ENCODE assay signal across 14 cellular contexts in the genomic region with DNA sequence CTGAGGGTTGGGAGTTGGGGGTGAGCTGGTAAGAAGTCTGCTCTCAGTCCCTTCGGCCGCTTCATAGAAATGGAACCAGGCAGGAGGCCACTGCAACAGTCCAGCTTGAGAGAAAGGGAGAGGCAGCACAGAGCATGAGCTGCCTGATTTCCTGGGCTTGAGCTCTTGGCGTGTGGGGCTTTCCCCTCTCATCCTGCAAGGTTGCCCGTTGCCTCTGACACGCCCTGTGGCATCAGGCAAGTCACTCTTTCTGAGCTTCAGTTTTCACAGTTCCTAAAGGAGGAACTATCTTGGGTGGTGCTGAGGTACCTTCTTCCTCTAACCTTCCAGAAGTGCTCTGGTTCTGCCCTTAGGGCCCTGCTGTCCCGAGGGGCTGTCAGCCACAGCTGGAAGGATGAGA. TPM values are rescaled to one million over a fixed set of nuclear protein-coding genes. Genes with fewer than 3 reads are reported as not detected.
DNase-seq lines count a peak whose midpoint lies in the region; ATAC-seq and TF ChIP-seq lines count a peak whose summit lies in the region.
"Had no signal": no experiment of that assay in that cellular context is flagged by ENCODE, and none has a peak within 500 bp of the region (broad histone marks: within the 10 kb centered on the region; RNA-seq: fewer than 3 reads in every experiment).

No MANE protein-coding gene starts in this region.

- H2AFZ ChIP-seq in H9 (ENCODE audit: low read length): no peak overlapping the region
- no peak overlapping the region for H2AFZ ChIP-seq in SK-N-SH (ENCODE audit: low read depth)

- H3K27ac Mint-ChIP-seq in H9 (no peak overlapping the region), memory B cell (no peak overlapping the region)

- H4K91ac ChIP-seq in H9 (ENCODE audit: insufficient read length, low read depth, low read length): peak overlapping the region; percentile 31

- H3K27me3 Mint-ChIP-seq in H9 (ENCODE audit: low read depth) (peaks cover 59% of the 10 kb centered on the region), memory B cell (peaks cover 6% of the 10 kb centered on the region)

- H3K9ac ChIP-seq in H9 (ENCODE audit: extremely low read depth, insufficient read length, low read length) (no peak overlapping the region), SK-N-SH (no peak overlapping the region)

- no peaks in the 10 kb centered on the region for H3K9me2 ChIP-seq in SK-N-SH

- no peak overlapping the region for H3K23ac ChIP-seq in H9 (ENCODE audit: insufficient read length, low read depth, low read length)

- H3T11ph ChIP-seq in H9 (ENCODE audit: low read length): no peak overlapping the region

- intact Hi-C loops in psoas muscle (cut with DNase I): no loop called here
- intact Hi-C loops in uterus (cut with DNase I; ENCODE audit: low total_unique reads): no loop called here

- no peak overlapping the region for H3K4me3 ChIP-seq in SK-N-SH (ENCODE audit: low read depth in 2 of 2, low read length in 1 of 2)
- H3K4me3 ChIP-seq in psoas muscle: no peak overlapping the region
- no peak overlapping the region for H3K4me3 ChIP-seq in uterus
- H3K4me3 ChIP-seq: lower lobe of right lung, right lobe of liver had no signal

- WGBS in H9 (ENCODE audit: extremely low coverage, insufficient read length, low lambda C conversion rate): no CpG with 5 or more reads among the region's 6 CpGs
- WGBS in SK-N-SH (ENCODE audit: low lambda C conversion rate): 86% methylated on average over 6 of the region's 6 CpGs
- WGBS in psoas muscle, 3 donors: 67 to 77% (median 72%) methylated on average over 6 of the region's 6 CpGs

- H3K4me3 Mint-ChIP-seq in H9 (no peak overlapping the region), memory B cell (peak overlapping the region; percentile 2)

- no peak for TF ChIP-seq POLR2A in uterus (IDR thresholded peaks at IDR 0.05)

- no peaks in the 10 kb centered on the region for H3K79me2 ChIP-seq in H9 (ENCODE audit: insufficient read depth, low read length)
- H3K79me2 ChIP-seq in SK-N-SH (ENCODE audit: insufficient read depth): no peaks in the 10 kb centered on the region

- H3K36me3 Mint-ChIP-seq in H9 (ENCODE audit: insufficient read depth in 1 of 3, low read depth in 3 of 3) (no peaks in the 10 kb centered on the region), memory B cell (no peaks in the 10 kb centered on the region)

- H3K56ac ChIP-seq in H9 (ENCODE audit: insufficient read length, low read depth, low read length): no peak overlapping the region

- peaks cover 4% of the 10 kb centered on the region for H3K23me2 ChIP-seq in H9 (ENCODE audit: insufficient read length, low read depth, low read length, poor library complexity, severe bottlenecking)

- peak; percentile 31 for DNase-seq in Caki2 (ENCODE audit: low read depth)
- no peak for DNase-seq in H9
- DNase-seq in SIG-M5 treated with dmso at 0.1 percent for 504 hours (lab: John Stamatoyannopoulos, UW; ENCODE audit: unreplicated experiment): peak; percentile 53
- DNase-seq in memory B cell (ENCODE audit: low spot score in 2 of 2): no peak
- DNase-seq in T-helper 2 cell: no peak
- DNase-seq in SK-N-SH: no peak
- DNase-seq in psoas muscle: no peak
- DNase-seq in uterus: no peak
- DNase-seq: lower lobe of right lung; NCI-H446; stimulated activated naive CD4-positive, alpha-beta T cell treated with Interleukin-2 at 50 U/mL for 16 hours; WERI-Rb-1 had no signal

- H3K4me1 Mint-ChIP-seq in H9 (peaks cover 21 to 27% of the 10 kb centered on the region in 2 experiments), memory B cell (peaks cover 26% of the 10 kb centered on the region)

- H3F3A ChIP-seq in SK-N-SH (replicated peaks; ENCODE audit: insufficient read depth): peaks cover 5% of the 10 kb centered on the region

- CTCF ChIA-PET in SK-N-SH (lab: Yijun Ruan, JAX): interaction anchor here (1.4 kb wide), 1 partner anchor 20 kb away, joined by 9 read pairs; no protein-coding TSS in a partner anchor

- H4K20me1 ChIP-seq in H9 (ENCODE audit: control insufficient read depth, insufficient read depth, insufficient read length) (no peaks in the 10 kb centered on the region), SK-N-SH (ENCODE audit: insufficient read depth) (no peaks in the 10 kb centered on the region)

- no peak overlapping the region for H4K8ac ChIP-seq in H9 (replicated peaks; ENCODE audit: insufficient read length, low read depth, low read length)

- H2BK15ac ChIP-seq in H9 (ENCODE audit: low read depth, low read length): no peak overlapping the region

- ATAC-seq in memory B cell (ENCODE audit: low read depth) (peak; percentile 59), psoas muscle (no peak)
- ATAC-seq: lower lobe of right lung had no signal

- no peak overlapping the region for H2BK20ac ChIP-seq in H9 (ENCODE audit: low read depth, low read length, poor library complexity, severe bottlenecking)

- no peak overlapping the region for H4K5ac ChIP-seq in H9 (ENCODE audit: insufficient read length, low read depth, low read length)

- no peaks in the 10 kb centered on the region for H3K79me1 ChIP-seq in H9 (ENCODE audit: insufficient read depth, low read depth, low read length, poor library complexity, severe bottlenecking)

- no peak overlapping the region for H2BK12ac ChIP-seq in H9 (ENCODE audit: insufficient read length, low read depth, low read length)

- TF ChIP-seq EP300 in SK-N-SH (IDR thresholded peaks at IDR 0.05; ENCODE audit: borderline replicate concordance in 1 of 2, low read depth in 1 of 2, low read length in 1 of 2): no peak

- no peak overlapping the region for H3K4ac ChIP-seq in H9 (ENCODE audit: low read depth, low read length)

- no peak for TF ChIP-seq RAD21 in SK-N-SH (IDR thresholded peaks at IDR 0.05; ENCODE audit: low read length)

- H3K18ac ChIP-seq in H9 (ENCODE audit: insufficient read length, low read depth, low read length): no peak overlapping the region

- H2BK120ac ChIP-seq in H9 (ENCODE audit: low read depth, low read length, poor library complexity, severe bottlenecking): no peak overlapping the region

- in situ Hi-C loops in Caki2 (cut with HindIII; ENCODE audit: low pct_unique_long_range_greater_than_20kb, low sequenced_read_pairs): no loop called here

- no peak overlapping the region for H3K27ac ChIP-seq in H9 (ENCODE audit: insufficient read length, low read depth, low read length)
- H3K27ac ChIP-seq in SK-N-SH (ENCODE audit: low read depth in 2 of 2, low read length in 1 of 2): no peak overlapping the region
- no peak overlapping the region for H3K27ac ChIP-seq in psoas muscle
- no peak overlapping the region for H3K27ac ChIP-seq in uterus
- H3K27ac ChIP-seq: lower lobe of right lung, right lobe of liver, WERI-Rb-1 had no signal

- TF ChIP-seq CTCF in H9 (conservative IDR thresholded peaks at IDR 0.05) (no peak), SK-N-SH (IDR thresholded peaks at IDR 0.05) (no peak), psoas muscle (IDR thresholded peaks at IDR 0.05) (no peak), uterus (IDR thresholded peaks at IDR 0.05) (no peak)

- no peak overlapping the region for H3K4me2 ChIP-seq in H9 (ENCODE audit: insufficient read depth, insufficient read length, low read length)
- no peak overlapping the region for H3K4me2 ChIP-seq in SK-N-SH

- H3K14ac ChIP-seq in H9 (ENCODE audit: insufficient read depth, low read length): no peak overlapping the region; the same call in 1 of the 2 replicates

- H3K4me1 ChIP-seq in H9 (ENCODE audit: insufficient read depth, low read length) (peaks cover 6% of the 10 kb centered on the region), SK-N-SH (ENCODE audit: control insufficient read depth in 1 of 2, insufficient read depth in 2 of 2, low read depth in 1 of 2, low read length in 1 of 2) (peaks cover 0 to 3% of the 10 kb centered on the region in 2 experiments; a peak in 1 of 4 replicates), psoas muscle (peaks cover 3% of the 10 kb centered on the region), uterus (no peaks in the 10 kb centered on the region)

- POLR2A ChIA-PET in SK-N-SH (lab: Yijun Ruan, JAX): no interaction called here

- H2AK5ac ChIP-seq in H9 (ENCODE audit: insufficient read length, low read length): no peak overlapping the region

- no peak overlapping the region for H2BK5ac ChIP-seq in H9 (ENCODE audit: insufficient read length, low read length)

- H3K36me3 ChIP-seq in SK-N-SH (replicated peaks in 1 of 2; ENCODE audit: control insufficient read depth in 1 of 2, insufficient read depth in 2 of 2, low read length in 1 of 2) (no peaks in the 10 kb centered on the region), psoas muscle (ENCODE audit: insufficient read depth in 1 of 2, low read depth in 1 of 2) (no peaks in the 10 kb centered on the region), uterus (no peaks in the 10 kb centered on the region)
- H3K36me3 ChIP-seq: lower lobe of right lung, WERI-Rb-1 had no signal

- H3K27me3 ChIP-seq in H9 (ENCODE audit: insufficient read depth, low read length): peaks cover under 1% of the 10 kb centered on the region; the same call in 1 of the 2 replicates
- no peaks in the 10 kb centered on the region for H3K27me3 ChIP-seq in SK-N-SH (ENCODE audit: insufficient read depth)
- no peaks in the 10 kb centered on the region for H3K27me3 ChIP-seq in psoas muscle (ENCODE audit: insufficient read depth in 3 of 3, low read length in 2 of 3)
- no peaks in the 10 kb centered on the region for H3K27me3 ChIP-seq in uterus
- H3K27me3 ChIP-seq: right lobe of liver had no signal

- H3K9me3 Mint-ChIP-seq in H9: no peaks in the 10 kb centered on the region
- no peaks in the 10 kb centered on the region for H3K9me3 Mint-ChIP-seq in memory B cell

- H3K9me3 ChIP-seq in H9 (ENCODE audit: control insufficient read depth, low read depth, low read length): no peaks in the 10 kb centered on the region
- no peaks in the 10 kb centered on the region for H3K9me3 ChIP-seq in SK-N-SH
- no peaks in the 10 kb centered on the region for H3K9me3 ChIP-seq in psoas muscle
- no peaks in the 10 kb centered on the region for H3K9me3 ChIP-seq in uterus
- H3K9me3 ChIP-seq: lower lobe of right lung, right lobe of liver had no signal

RNA-seq across cellular contexts. Expression of gene MESP2, which starts 4.9 kb away (rescaled TPM):
- total RNA-seq in Caki2 (2014; rRNA removed; shearing (Covaris generic); ENCODE audit: low replicate concordance): 0.43 and 1.4 TPM in 2 replicates
- total RNA-seq in H9 (2021) (0.28 TPM in 1 of 2 replicates, not detected in the other), psoas muscle (under 1 TPM in 1 of 4 donors, not detected in 3; 0.38 TPM), uterus (under 1 TPM in 1 of 4 donors, not detected in 3; 0.21 TPM)
- polyA plus RNA-seq in SK-N-SH (2012; rRNA removed) (0.21 and 0.31 TPM in 2 replicates), psoas muscle (under 1 TPM in 2 of 3 donors, not detected in 1; 0.17 to 0.20 TPM)
- polyA plus RNA-seq in SK-N-SH (2012; cell fraction: cytosol; rRNA removed): 0.14 and 0.43 TPM in 2 replicates
- 0.19 and 0.32 TPM in 2 replicates for polyA plus RNA-seq in SK-N-SH (2012; cell fraction: nucleus; rRNA removed)
- total RNA-seq: astrocyte, lower lobe of right lung had no signal

RNA-seq across cellular contexts. Expression of gene MESP1, which starts 30.0 kb away (rescaled TPM):
- 2.1 and 4.7 TPM in 2 replicates for total RNA-seq in Caki2 (2014; rRNA removed; shearing (Covaris generic); ENCODE audit: low replicate concordance)
- total RNA-seq in H9 (2021) (not detected in 2 replicates), psoas muscle (10 to 100 TPM; 11.7 to 33.6 (median 21.3) TPM), uterus (1 to 10 TPM in 3 of 4 donors, not detected in 1; 1.0 to 6.5 (median 2.7) TPM)
- polyA plus RNA-seq in SK-N-SH (2012; rRNA removed) (0.52 and 0.74 TPM in 2 replicates), psoas muscle (1 to 10 TPM; 2.5 to 9.0 (median 5.1) TPM)
- polyA plus RNA-seq in SK-N-SH (2012; cell fraction: cytosol; rRNA removed): 0.35 and 0.51 TPM in 2 replicates
- 0.32 and 0.90 TPM in 2 replicates for polyA plus RNA-seq in SK-N-SH (2012; cell fraction: nucleus; rRNA removed)
- total RNA-seq: astrocyte had no signal

RNA-seq across cellular contexts. Expression of gene ANPEP, which starts 33.6 kb away (rescaled TPM):
- not detected in 2 replicates for total RNA-seq in Caki2 (2014; rRNA removed; shearing (Covaris generic); ENCODE audit: low replicate concordance)
- total RNA-seq in H9 (2021): 3.5 and 3.6 TPM in 2 replicates
- polyA plus RNA-seq in SK-N-SH (2012; rRNA removed): 25.8 and 51.0 TPM in 2 replicates
- 16.3 and 22.6 TPM in 2 replicates for polyA plus RNA-seq in SK-N-SH (2012; cell fraction: cytosol; rRNA removed)
- 59.5 and 61.6 TPM in 2 replicates for polyA plus RNA-seq in SK-N-SH (2012; cell fraction: nucleus; rRNA removed)
- 1 to 10 TPM; 2.6 to 3.9 (median 3.4) TPM for total RNA-seq in psoas muscle
- 1 to 10 TPM; 1.5 to 3.5 (median 2.4) TPM for polyA plus RNA-seq in psoas muscle
- total RNA-seq in uterus: 1 to 10 TPM in 3 of 4 donors, under 1 TPM in 1; 0.88 to 5.9 (median 2.2) TPM

Comparison
In these comparisons a context has a peak if more than half of its experiments do, and no peak if none do; other contexts are left out.
1. DNase-seq: peak in Caki2 (single experiment) and SIG-M5 treated with dmso at 0.1 percent for 504 hours (single experiment); none in H9 (single experiment), memory B cell (0 of 2), T-helper 2 cell (0 of 5), SK-N-SH (single experiment), psoas muscle (0 of 2) and uterus (0 of 2).